9 cellular contexts compared by ENCODE assay signal in the genomic region with DNA sequence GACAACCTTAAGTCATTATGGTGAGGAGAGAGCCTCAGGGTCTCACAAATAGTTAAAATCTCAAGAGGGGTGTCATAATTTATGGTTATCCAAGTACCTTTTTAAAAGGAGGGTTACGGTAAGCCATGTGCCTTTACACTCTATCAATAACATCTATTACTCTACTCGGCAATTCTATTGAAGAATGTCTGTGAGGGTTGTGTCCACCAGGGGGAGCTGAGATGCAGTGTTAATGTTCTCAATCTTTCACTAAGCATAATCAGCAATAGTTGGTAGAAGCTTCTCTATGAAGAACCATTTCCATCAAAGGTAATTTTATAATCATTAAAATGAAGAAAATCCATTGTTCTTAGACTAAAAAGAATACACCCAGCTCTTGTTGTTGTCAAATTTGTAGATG.
DNase-seq lines count a peak whose midpoint lies in the region; ATAC-seq and TF ChIP-seq lines count a peak whose summit lies in the region.
"Had no signal": no experiment of that assay in that cellular context is flagged by ENCODE, and none has a peak within 500 bp of the region (broad histone marks: within the 10 kb centered on the region; RNA-seq: fewer than 3 reads in every experiment).

No MANE protein-coding gene starts in this region.

- H3K4me3 Mint-ChIP-seq in endodermal cell, result no peak overlapping the region
- H3K4me3 Mint-ChIP-seq: T-cell had no signal

- H3K27ac ChIP-seq in HL-60 (replicated peaks) (no peak overlapping the region), endodermal cell (ENCODE audit: low read depth, low read length) (no peak overlapping the region)

- H3K4me3 ChIP-seq in HL-60 (replicated peaks; ENCODE audit: insufficient read depth, low read length), result no peak overlapping the region
- H3K4me3 ChIP-seq in endodermal cell (ENCODE audit: low read length), result no peak overlapping the region

- H3K27me3 ChIP-seq in HL-60 (ENCODE audit: insufficient read depth, poor library complexity, severe bottlenecking) (no peaks in the 10 kb centered on the region), endodermal cell (ENCODE audit: control insufficient read depth, insufficient read depth, low read length, poor library complexity, severe bottlenecking) (no peaks in the 10 kb centered on the region)

- WGBS in endodermal cell (ENCODE audit: insufficient coverage in 1 of 2, insufficient read length in 1 of 2), 2 experiments, result 89% methylated on average over 2 of the region's 2 CpGs; no CpG with 5 or more reads in 1 of the 2 experiments

- no peak overlapping the region for H3K9ac ChIP-seq in endodermal cell (ENCODE audit: extremely low read depth, low read length, poor library complexity, severe bottlenecking)

- no peaks in the 10 kb centered on the region for H3K9me3 ChIP-seq in endodermal cell (ENCODE audit: control insufficient read depth, low read length)

- H3K4me1 ChIP-seq in endodermal cell (ENCODE audit: control insufficient read depth, insufficient read depth, low read length), result no peaks in the 10 kb centered on the region

- POLR2A ChIA-PET in GM10248 (lab: Yijun Ruan, JAX), result no interaction called here

- CTCF ChIA-PET in GM10248 (lab: Yijun Ruan, JAX), result interaction anchor here (0.7 to 2.5 kb wide), 21 partner anchors 10 to 309 kb away, joined by 3 to 59 read pairs (median 4); no protein-coding TSS in a partner anchor

- DNase-seq in GM10248 (ENCODE audit: extremely low spot score) (peak; percentile 18), HL-60 (ENCODE audit: low read depth in 1 of 2, low spot score in 1 of 2) (peak; percentile 12 to 41), SW480 (ENCODE audit: low spot score) (peak; percentile 1), endodermal cell (peak; percentile 85), non-pigmented ciliary epithelial cell (ENCODE audit: low read depth) (peak; percentile 0), putamen (ENCODE audit: low spot score) (no peak), 8988T (no peak)

- ATAC-seq in GM21381 (IDR thresholded peaks at IDR 0.05; ENCODE audit: unreplicated experiment), result peak; percentile 77
- ATAC-seq: T-cell had no signal

- peaks cover 12% of the 10 kb centered on the region for H3K4me1 Mint-ChIP-seq in endodermal cell
- H3K4me1 Mint-ChIP-seq: T-cell had no signal

- TF ChIP-seq CTCF in GM10248 (IDR thresholded peaks at IDR 0.05; ENCODE audit: control extremely low read depth, extremely low read depth, low read depth, missing control alignments), result peak; percentile 74
- peak; percentile 53 for TF ChIP-seq CTCF in HL-60 (IDR thresholded peaks at IDR 0.05; ENCODE audit: insufficient read depth, low read length)
- peak; percentile 89 for TF ChIP-seq CTCF in endodermal cell (conservative IDR thresholded peaks at IDR 0.05)

- H3K27ac Mint-ChIP-seq in endodermal cell, result no peak overlapping the region
- H3K27ac Mint-ChIP-seq: T-cell had no signal

- no peaks in the 10 kb centered on the region for H3K36me3 ChIP-seq in endodermal cell (ENCODE audit: control insufficient read depth, insufficient read depth, low read length)

- H3K9me3 Mint-ChIP-seq in endodermal cell, result no peaks in the 10 kb centered on the region
- H3K9me3 Mint-ChIP-seq: T-cell had no signal

- H3K27me3 Mint-ChIP-seq in endodermal cell (ENCODE audit: insufficient read depth), result no peaks in the 10 kb centered on the region
- H3K27me3 Mint-ChIP-seq: T-cell had no signal

- H3K36me3 Mint-ChIP-seq in endodermal cell (ENCODE audit: low read depth), result no peaks in the 10 kb centered on the region
- H3K36me3 Mint-ChIP-seq: T-cell had no signal

Comparison
In these comparisons a context has a peak if more than half of its experiments do, and no peak if none do; other contexts are left out.
1. DNase-seq: peak in GM10248 (single experiment), HL-60 (2 of 2), SW480 (single experiment), endodermal cell (single experiment) and non-pigmented ciliary epithelial cell (single experiment); none in putamen (single experiment) and 8988T (single experiment).
2. Peak in every context shown above with its lines, with median percentiles within 50 percentile points of each other: CTCF ChIP-seq.